1 cellular context compared by ENCODE assay signal in genomic region chr19:48878219-48879024, GRCh38.
TF ChIP-seq lines count a peak whose summit lies in the region.

No MANE protein-coding gene starts in this region.

TF ChIP-seq in HepG2, 621 proteins besides CTCF, POLR2A, EP300 and RAD21:
- TF ChIP-seq, protein P1, sequence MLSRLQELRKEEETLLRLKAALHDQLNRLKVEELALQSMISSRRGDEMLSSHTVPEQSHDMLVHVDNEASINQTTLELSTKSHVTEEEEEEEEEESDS (CRISPR knock-in tag; IDR thresholded peaks at IDR 0.05; ENCODE audit: borderline replicate concordance): no peak
- peak; percentile 32; the same call in 1 of the 2 replicates for TF ChIP-seq POLR2AphosphoS2 (IDR thresholded peaks at IDR 0.05; ENCODE audit: low read depth, low read length)
- TF ChIP-seq SSRP1 (CRISPR knock-in tag; IDR thresholded peaks at IDR 0.05): 0 out of 2 replicates have a peak, but pooled peaks have one; percentile 10
- TF ChIP-seq POLR2G (IDR thresholded peaks at IDR 0.05; ENCODE audit: low read depth, low read length): peak; percentile 48; the same call in 1 of the 2 replicates
